ENCODE assay signal across 22 cellular contexts in genomic region chr7:132097550-132098134, GRCh38.
"Had no signal": no experiment of that assay in that cellular context is flagged by ENCODE, and none has a peak within 500 bp of the region (broad histone marks: within the 10 kb centered on the region; RNA-seq: fewer than 3 reads in every experiment).

No MANE protein-coding gene starts in this region.

- H3K27me3 ChIP-seq: gastrocnemius medialis, neural progenitor cell, right atrium auricular region, sigmoid colon, thyroid gland had no signal

- H3K36me3 Mint-ChIP-seq: naive thymus-derived CD4-positive, alpha-beta T cell; neural progenitor cell; stimulated activated effector memory CD8-positive, alpha-beta T cell treated with anti-CD3 and anti-CD28 coated beads, Interleukin-12 subunit alpha, Interleukin-12 subunit beta, amount 100 ng/mL, for 72 hours; type B pancreatic cell had no signal

- H3K36me3 ChIP-seq: gastrocnemius medialis, left lung, neural progenitor cell, prostate gland, right atrium auricular region, sigmoid colon, stomach, thyroid gland had no signal

- H3K27ac Mint-ChIP-seq: effector memory CD8-positive, alpha-beta T cell; naive thymus-derived CD4-positive, alpha-beta T cell; nephron; neural progenitor cell; stimulated activated effector memory CD8-positive, alpha-beta T cell treated with anti-CD3 and anti-CD28 coated beads, Interleukin-12 subunit alpha, Interleukin-12 subunit beta, amount 100 ng/mL, for 72 hours; type B pancreatic cell had no signal

- H3K4me1 ChIP-seq: gastrocnemius medialis, left lung, neural progenitor cell, parathyroid adenoma, prostate gland, right atrium auricular region, sigmoid colon, stomach, thyroid gland had no signal

- H3K9me3 Mint-ChIP-seq: nephron; neural progenitor cell; stimulated activated effector memory CD8-positive, alpha-beta T cell treated with anti-CD3 and anti-CD28 coated beads, Interleukin-12 subunit alpha, Interleukin-12 subunit beta, amount 100 ng/mL, for 72 hours; type B pancreatic cell had no signal

- H3K9me3 ChIP-seq: gastrocnemius medialis, left lung, prostate gland, right atrium auricular region, sigmoid colon, stomach, thyroid gland had no signal

- H3K4me3 Mint-ChIP-seq: effector memory CD8-positive, alpha-beta T cell; naive thymus-derived CD4-positive, alpha-beta T cell; nephron; neural progenitor cell; stimulated activated effector memory CD8-positive, alpha-beta T cell treated with anti-CD3 and anti-CD28 coated beads, Interleukin-12 subunit alpha, Interleukin-12 subunit beta, amount 100 ng/mL, for 72 hours; type B pancreatic cell had no signal

- DNase-seq: cortex of kidney; effector memory CD8-positive, alpha-beta T cell; gastrocnemius medialis; head of caudate nucleus; left cardiac atrium; left lung; mesenchymal stem cell; midbrain; naive thymus-derived CD4-positive, alpha-beta T cell; sigmoid colon; stimulated activated CD4-positive, alpha-beta T cell treated with anti-CD3 and anti-CD28 coated beads, Interleukin-2, amount 100 ng/mL, for 24 hours; stimulated activated CD4-positive, alpha-beta T cell treated with anti-CD3 and anti-CD28 coated beads, Interleukin-4, amount 100 ng/mL, for 24 hours; stimulated activated naive CD4-positive, alpha-beta T cell treated with Interleukin-2 at 50 U/mL for 16 hours; stomach; thyroid gland had no signal

- H3K9ac ChIP-seq: neural progenitor cell, parathyroid adenoma had no signal

- ATAC-seq: effector memory CD8-positive, alpha-beta T cell; gastrocnemius medialis; left cardiac atrium; naive thymus-derived CD4-positive, alpha-beta T cell; stimulated activated effector memory CD8-positive, alpha-beta T cell treated with anti-CD3 and anti-CD28 coated beads, Interleukin-12 subunit alpha, Interleukin-12 subunit beta, amount 100 ng/mL, for 72 hours had no signal

- H3K4me3 ChIP-seq: gastrocnemius medialis, left lung, neural progenitor cell, prostate gland, right atrium auricular region, sigmoid colon, stomach, thyroid gland had no signal

- H3K4me1 Mint-ChIP-seq: naive thymus-derived CD4-positive, alpha-beta T cell; nephron; stimulated activated effector memory CD8-positive, alpha-beta T cell treated with anti-CD3 and anti-CD28 coated beads, Interleukin-12 subunit alpha, Interleukin-12 subunit beta, amount 100 ng/mL, for 72 hours had no signal

- H3K27ac ChIP-seq: gastrocnemius medialis, left lung, neural progenitor cell, parathyroid adenoma, prostate gland, right atrium auricular region, sigmoid colon, stomach, thyroid gland had no signal
